21 cellular contexts compared by ENCODE assay signal in genomic region chr14:103142903-103143302, GRCh38. TPM values are rescaled to one million over a fixed set of nuclear protein-coding genes. Genes with fewer than 3 reads are reported as not detected.
"Had no signal": no experiment of that assay in that cellular context is flagged by ENCODE, and none has a peak within 500 bp of the region (broad histone marks: within the 10 kb centered on the region; RNA-seq: fewer than 3 reads in every experiment).

No MANE protein-coding gene starts in this region.

- H2AFZ ChIP-seq: hepatocyte had no signal

- H3K4me1 ChIP-seq: pancreas, right lobe of liver had no signal

- H3K27me3 ChIP-seq: cardiac muscle cell, hepatocyte, pancreas, right lobe of liver had no signal

- H3K9me3 ChIP-seq: pancreas, right lobe of liver had no signal

- ATAC-seq: activated naive CD4-positive, alpha-beta T cell treated with anti-CD3 and anti-CD28 coated beads, Interleukin-2, amount 50 U/mL, for 72 hours; activated T-cell treated with anti-CD3 and anti-CD28 coated beads, Interleukin-2, amount 50 U/mL, for 72 hours; naive thymus-derived CD4-positive, alpha-beta T cell; pancreas; right lobe of liver; stimulated activated naive CD8-positive, alpha-beta T cell treated with anti-CD3 and anti-CD28 coated beads, Interleukin-15, amount 100 ng/mL, for 72 hours had no signal

- H3K36me3 ChIP-seq: cardiac muscle cell, pancreas, right lobe of liver had no signal

- DNase-seq: activated CD4-positive, alpha-beta T cell treated with anti-CD3 and anti-CD28 coated beads, Interleukin-2, amount 50 U/mL, for 1 hour; activated CD4-positive, CD25-positive, alpha-beta regulatory T cell treated with anti-CD3 and anti-CD28 coated beads, Interleukin-2, amount 50 U/mL, for 72 hours; activated CD8-positive, alpha-beta memory T cell treated with anti-CD3 and anti-CD28 coated beads for 24 hours; activated CD8-positive, alpha-beta memory T cell treated with anti-CD3 and anti-CD28 coated beads, Interleukin-2, amount 50 U/mL, for 48 hours; activated gamma-delta T cell treated with Interleukin-2 at 50 U/mL for 16 hours; activated T-cell treated with anti-CD3 and anti-CD28 coated beads, Interleukin-2, amount 50 U/mL, for 72 hours; mesendoderm; naive thymus-derived CD4-positive, alpha-beta T cell; pancreas; right lobe of liver; small intestine; stimulated activated CD4-positive, alpha-beta T cell treated with anti-CD3 and anti-CD28 coated beads, Interleukin-15, amount 100 ng/mL, for 24 hours; stimulated activated CD4-positive, alpha-beta T cell treated with anti-CD3 and anti-CD28 coated beads, Interleukin-2, amount 100 ng/mL, for 48 hours; stimulated activated naive CD8-positive, alpha-beta T cell treated with anti-CD3 and anti-CD28 coated beads, Interleukin-15, amount 100 ng/mL, for 72 hours; T1000 had no signal

- FAIRE-seq: pancreas, small intestine had no signal

- H3K4me3 ChIP-seq: cardiac muscle cell, hepatocyte, pancreas, right lobe of liver had no signal

- H3K79me2 ChIP-seq: hepatocyte had no signal

- H3K4me2 ChIP-seq: hepatocyte had no signal

- H3K27ac ChIP-seq: cardiac muscle cell, pancreas, right lobe of liver had no signal

RNA-seq across cellular contexts. Expression of gene TNFAIP2, which starts 19.6 kb away (rescaled TPM):
- polyA plus RNA-seq: naive thymus-derived CD4-positive, alpha-beta T cell had no signal

RNA-seq across cellular contexts. Expression of gene EXOC3L4, which starts 48.4 kb away (rescaled TPM):
- total RNA-seq: activated naive CD4-positive, alpha-beta T cell treated with anti-CD3 and anti-CD28 coated beads, Interleukin-2, amount 50 U/mL, for 72 hours; activated T-cell treated with anti-CD3 and anti-CD28 coated beads, Interleukin-2, amount 50 U/mL, for 72 hours; chondrocyte; glomerular endothelial cell; naive thymus-derived CD4-positive, alpha-beta T cell; temporal lobe had no signal
- polyA plus RNA-seq: naive thymus-derived CD4-positive, alpha-beta T cell had no signal

RNA-seq across cellular contexts. Expression of gene LBHD2, which starts 58.9 kb away (rescaled TPM):
- total RNA-seq: activated naive CD4-positive, alpha-beta T cell treated with anti-CD3 and anti-CD28 coated beads, Interleukin-2, amount 50 U/mL, for 72 hours; activated T-cell treated with anti-CD3 and anti-CD28 coated beads, Interleukin-2, amount 50 U/mL, for 72 hours; cardiac muscle cell; chondrocyte; glomerular endothelial cell; hepatocyte; naive thymus-derived CD4-positive, alpha-beta T cell; pancreas; right lobe of liver; temporal lobe had no signal
- polyA plus RNA-seq: cardiac muscle cell; naive thymus-derived CD4-positive, alpha-beta T cell; pancreas; small intestine had no signal
